In genomic region chr1:18731591-18732235, GRCh38 we compare ENCODE assay signal across 20 cellular contexts.
"Had no signal": no experiment of that assay in that cellular context is flagged by ENCODE, and none has a peak within 500 bp of the region (broad histone marks: within the 10 kb centered on the region; RNA-seq: fewer than 3 reads in every experiment).

No MANE protein-coding gene starts in this region.

- ATAC-seq: effector memory CD8-positive, alpha-beta T cell; left ventricle myocardium superior; lower lobe of right lung; natural killer cell treated with Interleukin-12 subunit alpha and Interleukin-12 subunit beta and Interleukin-15 and Interleukin-18, amount 100 ng/mL, for 72 hours; psoas muscle; right cardiac atrium; stimulated activated memory B cell treated with anti-CD40 and anti-IgM and Interleukin-4, amounts not matched to agents 10 μg/mL and 1 μg/mL and 100 μg/mL, for 72 hours had no signal

- H3K27me3 ChIP-seq: testis had no signal

- H3K4me1 ChIP-seq: lower lobe of right lung, psoas muscle, sigmoid colon, testis, tibial artery had no signal

- H3K27ac ChIP-seq: lower lobe of right lung, psoas muscle, sigmoid colon, testis, tibial artery had no signal

- DNase-seq: cortex of kidney; effector memory CD8-positive, alpha-beta T cell; hypothalamus; immature natural killer cell; islet precursor cell; kidney glomerular epithelial cell; left ventricle myocardium superior; lower lobe of right lung; psoas muscle; right cardiac atrium; sigmoid colon; stimulated activated CD4-positive, alpha-beta T cell treated with anti-CD3 and anti-CD28 coated beads, Interleukin-4, amount 100 ng/mL, for 4 hours; stimulated activated naive CD8-positive, alpha-beta T cell treated with anti-CD3 and anti-CD28 coated beads, Interleukin-15, Interleukin-2, amounts not matched to agents 100 U/mL and 50 U/mL, for 24 hours; substantia nigra; testis; tibial artery had no signal

- H3K36me3 ChIP-seq: lower lobe of right lung, sigmoid colon, tibial artery had no signal

- H3K4me3 ChIP-seq: lower lobe of right lung, psoas muscle, sigmoid colon, testis, tibial artery had no signal

- H3K4me3 Mint-ChIP-seq: effector memory CD8-positive, alpha-beta T cell; immature natural killer cell; natural killer cell treated with Interleukin-12 subunit alpha and Interleukin-12 subunit beta and Interleukin-15 and Interleukin-18, amount 100 ng/mL, for 72 hours; neural crest cell; stimulated activated memory B cell treated with anti-CD40 and anti-IgM and Interleukin-4, amounts not matched to agents 10 μg/mL and 1 μg/mL and 100 μg/mL, for 72 hours; type B pancreatic cell had no signal

- H3K4me1 Mint-ChIP-seq: immature natural killer cell; stimulated activated memory B cell treated with anti-CD40 and anti-IgM and Interleukin-4, amounts not matched to agents 10 μg/mL and 1 μg/mL and 100 μg/mL, for 72 hours had no signal

- H3K9me3 Mint-ChIP-seq: effector memory CD8-positive, alpha-beta T cell; immature natural killer cell; natural killer cell treated with Interleukin-12 subunit alpha and Interleukin-12 subunit beta and Interleukin-15 and Interleukin-18, amount 100 ng/mL, for 72 hours; neural crest cell; stimulated activated memory B cell treated with anti-CD40 and anti-IgM and Interleukin-4, amounts not matched to agents 10 μg/mL and 1 μg/mL and 100 μg/mL, for 72 hours; type B pancreatic cell had no signal

- H3K36me3 Mint-ChIP-seq: immature natural killer cell; natural killer cell treated with Interleukin-12 subunit alpha and Interleukin-12 subunit beta and Interleukin-15 and Interleukin-18, amount 100 ng/mL, for 72 hours; stimulated activated memory B cell treated with anti-CD40 and anti-IgM and Interleukin-4, amounts not matched to agents 10 μg/mL and 1 μg/mL and 100 μg/mL, for 72 hours; type B pancreatic cell had no signal

- H3K9me3 ChIP-seq: lower lobe of right lung, psoas muscle, sigmoid colon, testis, tibial artery had no signal

- H3K27ac Mint-ChIP-seq: effector memory CD8-positive, alpha-beta T cell; immature natural killer cell; natural killer cell treated with Interleukin-12 subunit alpha and Interleukin-12 subunit beta and Interleukin-15 and Interleukin-18, amount 100 ng/mL, for 72 hours; stimulated activated memory B cell treated with anti-CD40 and anti-IgM and Interleukin-4, amounts not matched to agents 10 μg/mL and 1 μg/mL and 100 μg/mL, for 72 hours; type B pancreatic cell had no signal
